Comparison of ENCODE assay signal across 8 cellular contexts in the genomic region with DNA sequence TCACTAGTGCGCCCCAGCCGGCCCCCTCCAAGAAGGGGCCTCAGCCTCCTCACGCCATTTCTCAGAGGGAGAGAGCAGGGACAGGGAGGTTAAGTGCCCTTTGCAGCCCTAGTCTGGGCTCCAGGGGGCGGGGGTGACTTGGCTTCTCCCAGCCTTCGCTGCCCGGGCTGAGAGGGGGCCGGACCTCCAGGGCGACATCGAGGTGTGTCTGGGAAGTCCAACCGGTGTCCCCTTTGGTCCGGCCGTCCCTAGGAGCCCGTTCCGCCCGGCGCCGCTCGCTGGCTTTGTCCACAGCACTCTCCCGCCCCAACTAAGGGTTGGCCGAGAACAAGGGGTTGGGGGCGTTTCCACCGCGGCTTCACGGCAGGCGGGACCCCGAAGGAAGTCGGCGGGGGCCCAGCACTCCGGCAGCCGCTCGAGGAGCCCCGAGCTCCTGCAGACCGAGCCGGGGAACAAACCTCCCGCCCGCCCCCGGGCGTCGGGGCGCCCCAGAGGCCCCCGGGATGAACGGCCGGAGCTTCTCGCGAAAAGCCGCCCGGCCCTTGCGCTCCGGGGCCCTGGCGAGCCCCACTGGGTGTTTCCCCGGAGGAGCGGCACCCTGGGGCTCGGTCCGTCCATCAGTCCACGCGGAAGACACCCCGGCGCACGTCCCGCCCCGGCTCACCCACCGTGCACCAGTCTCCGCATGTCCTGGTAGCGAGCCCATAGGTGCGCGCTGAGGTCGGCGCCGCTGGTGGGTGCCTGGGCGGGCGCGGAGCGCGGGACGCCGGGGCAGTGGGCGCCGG. TPM values are rescaled to one million over a fixed set of nuclear protein-coding genes. Genes with fewer than 3 reads are reported as not detected.
DNase-seq lines count a peak whose midpoint lies in the region; ATAC-seq and TF ChIP-seq lines count a peak whose summit lies in the region.

No MANE protein-coding gene starts in this region.

- peaks cover 2% of the 10 kb centered on the region in 2 donors for H3K36me3 Mint-ChIP-seq in activated T-cell treated with anti-CD3 and anti-CD28 coated beads, Interleukin-2, amount 50 U/mL, for 72 hours (ENCODE audit: insufficient read depth in 2 of 2)

- ATAC-seq in activated T-cell treated with anti-CD3 and anti-CD28 coated beads, Interleukin-2, amount 50 U/mL, for 72 hours (replicated peaks in 1 of 2), result peak; percentile 2 to 7
- ATAC-seq in Right ventricle myocardium superior (ENCODE audit: poor library complexity) (no peak), GM21619 (IDR thresholded peaks at IDR 0.05; ENCODE audit: unreplicated experiment) (no peak), GM19467 (IDR thresholded peaks at IDR 0.05; ENCODE audit: unreplicated experiment) (no peak)

- no peaks in the 10 kb centered on the region for H3K9me3 Mint-ChIP-seq in activated T-cell treated with anti-CD3 and anti-CD28 coated beads, Interleukin-2, amount 50 U/mL, for 72 hours

- TF ChIP-seq CTCF in DOHH2 (IDR thresholded peaks at IDR 0.05; ENCODE audit: low read depth, low read length, poor library complexity, severe bottlenecking), result no peak
- no peak for TF ChIP-seq CTCF in prostate gland (IDR thresholded peaks at IDR 0.05)

- peaks cover 51% of the 10 kb centered on the region for H3K79me2 ChIP-seq in DOHH2 (ENCODE audit: control insufficient read depth, low read length)

- peak overlapping the region; percentile 77 for H3K27ac Mint-ChIP-seq in activated T-cell treated with anti-CD3 and anti-CD28 coated beads, Interleukin-2, amount 50 U/mL, for 72 hours

- intact Hi-C loops in Right ventricle myocardium superior (cut with DNase I), result no loop called here
- intact Hi-C loops in prostate gland (cut with DNase I), result loop anchor here (5.0 to 10.0 kb wide), 2 partner anchors 51 to 152 kb away; a partner anchor contains a TSS

- peak overlapping the region; percentile 65 for H3K9ac ChIP-seq in HUES48 (ENCODE audit: low read depth, low read length)

- H3K27ac ChIP-seq in DOHH2 (ENCODE audit: low read depth, low read length) (no peak overlapping the region), HUES48 (ENCODE audit: low read depth, low read length) (peak overlapping the region; percentile 58), prostate gland (peak overlapping the region; percentile 74 to 77)

- peaks cover 25% of the 10 kb centered on the region for H3K4me1 Mint-ChIP-seq in activated T-cell treated with anti-CD3 and anti-CD28 coated beads, Interleukin-2, amount 50 U/mL, for 72 hours (ENCODE audit: low read depth)

- peak; percentile 38 to 42 for DNase-seq in activated T-cell treated with anti-CD3 and anti-CD28 coated beads, Interleukin-2, amount 50 U/mL, for 72 hours
- peak; percentile 65 for DNase-seq in Right ventricle myocardium superior
- DNase-seq in prostate gland (ENCODE audit: low spot score), result no peak
- no peak for DNase-seq in NCI-H2029 (lab: John Stamatoyannopoulos, UW)

- H3K4me3 Mint-ChIP-seq in activated T-cell treated with anti-CD3 and anti-CD28 coated beads, Interleukin-2, amount 50 U/mL, for 72 hours, result peak overlapping the region; percentile 82 to 88

- H3K27me3 ChIP-seq in DOHH2 (ENCODE audit: control insufficient read depth, low read length) (no peaks in the 10 kb centered on the region), HUES48 (ENCODE audit: control insufficient read depth, insufficient read depth, low read length) (no peaks in the 10 kb centered on the region), prostate gland (replicated peaks; ENCODE audit: insufficient read depth) (no peaks in the 10 kb centered on the region)

- peaks cover 36% of the 10 kb centered on the region for H3K4me1 ChIP-seq in DOHH2 (ENCODE audit: control insufficient read depth, low read length)
- peaks cover 25% of the 10 kb centered on the region for H3K4me1 ChIP-seq in HUES48 (ENCODE audit: control insufficient read depth, insufficient read depth, low read length)
- H3K4me1 ChIP-seq in prostate gland (replicated peaks), result peaks cover 9% of the 10 kb centered on the region

- peaks cover 9% of the 10 kb centered on the region for H3F3A ChIP-seq in DOHH2 (ENCODE audit: control insufficient read depth, insufficient read depth)

- TF ChIP-seq POLR2A in prostate gland (IDR thresholded peaks at IDR 0.05), result no peak

- H3K9me3 ChIP-seq in DOHH2 (ENCODE audit: control insufficient read depth, insufficient read depth, low read length), result no peaks in the 10 kb centered on the region
- H3K9me3 ChIP-seq in HUES48 (ENCODE audit: control insufficient read depth, insufficient read depth, low read length), result no peaks in the 10 kb centered on the region
- no peaks in the 10 kb centered on the region for H3K9me3 ChIP-seq in prostate gland

- 3% methylated on average over 41 of the region's 78 CpGs for WGBS in prostate gland

- H3K4me3 ChIP-seq in DOHH2 (ENCODE audit: low read length) (peak overlapping the region; percentile 93), HUES48 (ENCODE audit: low read depth, low read length) (peak overlapping the region; percentile 78), prostate gland (peak overlapping the region; percentile 54 to 56)

- H3K36me3 ChIP-seq in DOHH2 (ENCODE audit: control insufficient read depth, low read length) (peaks cover 41% of the 10 kb centered on the region), HUES48 (ENCODE audit: control insufficient read depth, insufficient read depth, low read length) (peaks cover 25% of the 10 kb centered on the region), prostate gland (no peaks in the 10 kb centered on the region)

- peaks cover 14% of the 10 kb centered on the region; the same call in 1 of the 2 replicates for H4K20me1 ChIP-seq in DOHH2 (ENCODE audit: control insufficient read depth, insufficient read depth, low read depth, low read length)

- peak overlapping the region; percentile 99 for H3K4me2 ChIP-seq in DOHH2 (ENCODE audit: low read length)

- no peaks in the 10 kb centered on the region for H3K9me2 ChIP-seq in DOHH2 (replicated peaks; ENCODE audit: control insufficient read depth, low read length)

- H3K27me3 Mint-ChIP-seq in activated T-cell treated with anti-CD3 and anti-CD28 coated beads, Interleukin-2, amount 50 U/mL, for 72 hours (ENCODE audit: low read depth), result no peaks in the 10 kb centered on the region

RNA-seq across cellular contexts. Expression of a gene that starts 0.6 kb away (rescaled TPM):
- 10 to 100 TPM; 23.5 to 24.3 TPM for total RNA-seq in activated T-cell treated with anti-CD3 and anti-CD28 coated beads, Interleukin-2, amount 50 U/mL, for 72 hours
- total RNA-seq in Right ventricle myocardium superior, result 84.1 TPM
- 100 to 1,000 TPM in 1 of 2 donors, 10 to 100 TPM in 1; 70.8 to 117 TPM for total RNA-seq in prostate gland

RNA-seq across cellular contexts. Expression of a gene that starts 3.4 kb away (rescaled TPM):
- total RNA-seq in activated T-cell treated with anti-CD3 and anti-CD28 coated beads, Interleukin-2, amount 50 U/mL, for 72 hours, result 1 to 10 TPM; 7.4 to 8.9 TPM
- 71.2 TPM for total RNA-seq in Right ventricle myocardium superior
- total RNA-seq in prostate gland, result 10 to 100 TPM in 1 of 2 donors, 1 to 10 TPM in 1; 3.0 to 16.5 TPM

RNA-seq across cellular contexts. Expression of a gene that starts 37.9 kb away (rescaled TPM):
- under 1 TPM; 0.12 to 0.19 TPM for total RNA-seq in activated T-cell treated with anti-CD3 and anti-CD28 coated beads, Interleukin-2, amount 50 U/mL, for 72 hours
- total RNA-seq in Right ventricle myocardium superior, result 74.7 TPM
- 10 to 100 TPM; 21.8 to 68.6 TPM for total RNA-seq in prostate gland

Comparison
In these comparisons a context has a peak if more than half of its experiments do, and no peak if none do; other contexts are left out.
1. ATAC-seq: peak in activated T-cell treated with anti-CD3 and anti-CD28 coated beads, Interleukin-2, amount 50 U/mL, for 72 hours (2 of 2); none in Right ventricle myocardium superior (single experiment), GM21619 (single experiment) and GM19467 (single experiment).
2. DNase-seq: peak in activated T-cell treated with anti-CD3 and anti-CD28 coated beads, Interleukin-2, amount 50 U/mL, for 72 hours (2 of 2) and Right ventricle myocardium superior (single experiment); none in prostate gland (single experiment) and NCI-H2029 (single experiment).
3. RNA of a gene that starts 37.9 kb away (total RNA-seq): 74.7 TPM in Right ventricle myocardium superior (single experiment) and 21.8 to 68.6 TPM in prostate gland; 0.12 to 0.19 TPM in activated T-cell treated with anti-CD3 and anti-CD28 coated beads, Interleukin-2, amount 50 U/mL, for 72 hours; every median in the first group is over 10 times any median in the second.
4. Peak in every context shown above with its lines, with median percentiles within 50 percentile points of each other: H3K4me3 ChIP-seq.